Comparison of ENCODE assay signal across 8 cellular contexts in the genomic region with DNA sequence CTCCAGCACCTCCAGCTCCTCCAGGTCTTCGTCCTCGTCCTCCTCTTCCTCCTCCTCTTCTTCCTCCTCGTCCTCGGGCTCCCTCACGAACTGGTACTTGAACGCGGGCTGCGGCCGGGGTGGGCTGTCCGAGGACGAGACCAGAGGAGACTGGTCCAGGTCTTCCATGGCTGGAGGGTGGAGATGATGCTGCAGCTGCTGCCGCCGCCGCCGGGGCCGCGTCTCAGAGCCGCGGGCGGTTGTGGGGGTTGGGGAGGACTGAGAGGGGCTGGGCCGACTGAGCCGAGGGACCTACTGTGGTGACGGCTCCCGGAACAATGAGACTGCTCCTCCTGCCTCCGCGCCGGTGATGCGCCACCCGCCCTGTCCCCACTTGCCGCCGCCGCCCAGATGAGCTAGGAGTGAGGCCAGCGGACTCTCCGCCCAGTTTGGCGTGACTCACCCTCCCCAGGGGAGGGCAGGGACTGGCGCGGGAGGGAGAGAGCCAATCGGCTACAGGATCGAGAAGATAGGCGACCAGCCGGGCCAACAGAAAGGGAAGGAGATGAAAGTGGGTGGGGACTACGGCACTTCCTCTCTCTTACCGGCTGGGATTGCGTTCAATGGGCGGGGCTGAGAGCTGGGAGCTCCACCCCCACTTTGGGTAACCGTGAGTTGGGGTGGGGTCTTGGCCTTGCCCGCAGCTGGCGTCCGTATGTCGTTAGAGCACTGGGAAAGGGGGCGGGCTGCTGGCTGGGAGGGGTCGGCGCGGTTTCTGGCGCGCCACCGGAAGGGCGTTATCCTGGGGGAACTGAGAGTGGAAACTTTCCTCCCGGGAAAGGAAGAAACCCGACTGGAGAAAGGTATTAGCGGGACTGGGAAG. TPM values are rescaled to one million over a fixed set of nuclear protein-coding genes. Genes with fewer than 3 reads are reported as not detected.
A peak's percentile ranks its signal among the peaks of the same experiment; 100 is the strongest.
DNase-seq lines count a peak whose midpoint lies in the region; ATAC-seq and TF ChIP-seq lines count a peak whose summit lies in the region.

A gene with protein sequence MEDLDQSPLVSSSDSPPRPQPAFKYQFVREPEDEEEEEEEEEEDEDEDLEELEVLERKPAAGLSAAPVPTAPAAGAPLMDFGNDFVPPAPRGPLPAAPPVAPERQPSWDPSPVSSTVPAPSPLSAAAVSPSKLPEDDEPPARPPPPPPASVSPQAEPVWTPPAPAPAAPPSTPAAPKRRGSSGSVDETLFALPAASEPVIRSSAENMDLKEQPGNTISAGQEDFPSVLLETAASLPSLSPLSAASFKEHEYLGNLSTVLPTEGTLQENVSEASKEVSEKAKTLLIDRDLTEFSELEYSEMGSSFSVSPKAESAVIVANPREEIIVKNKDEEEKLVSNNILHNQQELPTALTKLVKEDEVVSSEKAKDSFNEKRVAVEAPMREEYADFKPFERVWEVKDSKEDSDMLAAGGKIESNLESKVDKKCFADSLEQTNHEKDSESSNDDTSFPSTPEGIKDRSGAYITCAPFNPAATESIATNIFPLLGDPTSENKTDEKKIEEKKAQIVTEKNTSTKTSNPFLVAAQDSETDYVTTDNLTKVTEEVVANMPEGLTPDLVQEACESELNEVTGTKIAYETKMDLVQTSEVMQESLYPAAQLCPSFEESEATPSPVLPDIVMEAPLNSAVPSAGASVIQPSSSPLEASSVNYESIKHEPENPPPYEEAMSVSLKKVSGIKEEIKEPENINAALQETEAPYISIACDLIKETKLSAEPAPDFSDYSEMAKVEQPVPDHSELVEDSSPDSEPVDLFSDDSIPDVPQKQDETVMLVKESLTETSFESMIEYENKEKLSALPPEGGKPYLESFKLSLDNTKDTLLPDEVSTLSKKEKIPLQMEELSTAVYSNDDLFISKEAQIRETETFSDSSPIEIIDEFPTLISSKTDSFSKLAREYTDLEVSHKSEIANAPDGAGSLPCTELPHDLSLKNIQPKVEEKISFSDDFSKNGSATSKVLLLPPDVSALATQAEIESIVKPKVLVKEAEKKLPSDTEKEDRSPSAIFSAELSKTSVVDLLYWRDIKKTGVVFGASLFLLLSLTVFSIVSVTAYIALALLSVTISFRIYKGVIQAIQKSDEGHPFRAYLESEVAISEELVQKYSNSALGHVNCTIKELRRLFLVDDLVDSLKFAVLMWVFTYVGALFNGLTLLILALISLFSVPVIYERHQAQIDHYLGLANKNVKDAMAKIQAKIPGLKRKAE (minus strand): TSS at position 319 of the 862 bp plus-strand sequence. CDS start 151 bp downstream, at position 168.

- H3K36me3 ChIP-seq in WERI-Rb-1 (peaks cover 22% of the 10 kb centered on the region), mammary epithelial cell (ENCODE audit: insufficient read depth, low read length) (no peaks in the 10 kb centered on the region), iPS-20b (ENCODE audit: insufficient read depth, low read depth, low read length) (peaks cover 7% of the 10 kb centered on the region; the same call in 1 of the 2 replicates)

- H3K27ac ChIP-seq in WERI-Rb-1 (peak within 1 kb of the TSS; percentile 96), mammary epithelial cell (ENCODE audit: insufficient read depth, low read depth, low read length) (peak within 1 kb of the TSS; percentile 99), iPS-20b (ENCODE audit: low read length) (peak within 1 kb of the TSS; percentile 64), skin epidermis (peak within 1 kb of the TSS; percentile 95 to 100 (median 98))

- H3K9ac ChIP-seq in mammary epithelial cell (ENCODE audit: insufficient read depth, low read length): peak within 1 kb of the TSS; percentile 99
- H3K9ac ChIP-seq in iPS-20b (ENCODE audit: low read depth, low read length): peak within 1 kb of the TSS; percentile 98

- no peaks in the 10 kb centered on the region for H3K27me3 ChIP-seq in WERI-Rb-1 (ENCODE audit: insufficient read depth, low read depth, severe bottlenecking)
- H3K27me3 ChIP-seq in mammary epithelial cell (ENCODE audit: insufficient read depth, low read length): no peaks in the 10 kb centered on the region
- H3K27me3 ChIP-seq in iPS-20b (ENCODE audit: insufficient read depth, low read length): no peaks in the 10 kb centered on the region

- H3K4me2 ChIP-seq in mammary epithelial cell (ENCODE audit: insufficient read depth, low read depth, low read length): peak within 1 kb of the TSS; percentile 81

- H3K79me2 ChIP-seq in mammary epithelial cell (ENCODE audit: insufficient read depth, low read length): peaks cover 60% of the 10 kb centered on the region

- peak within 1 kb of the TSS; percentile 42 for H2AFZ ChIP-seq in mammary epithelial cell (ENCODE audit: low read depth, low read length)

- peak within 1 kb of the TSS; percentile 92 for H3K4me3 ChIP-seq in AG04449 (ENCODE audit: low read depth, low read length)
- H3K4me3 ChIP-seq in WERI-Rb-1 (ENCODE audit: low read depth, low read length): peak within 1 kb of the TSS; percentile 84
- peak within 1 kb of the TSS; percentile 76 to 100 (median 98) for H3K4me3 ChIP-seq in mammary epithelial cell (replicated peaks in 1 of 3; ENCODE audit: insufficient read depth in 1 of 3, low read depth in 2 of 3, low read length in 3 of 3)
- H3K4me3 ChIP-seq in iPS-20b (ENCODE audit: low read length): peak within 1 kb of the TSS; percentile 92
- H3K4me3 ChIP-seq in skin epidermis: peak within 1 kb of the TSS; percentile 69 to 99 (median 98)

- ATAC-seq in GM18873 (IDR thresholded peaks at IDR 0.05; ENCODE audit: low FRiP score, unreplicated experiment) (peak; percentile 82), HG03139 (IDR thresholded peaks at IDR 0.05; ENCODE audit: unreplicated experiment) (peak; percentile 78)

- H4K20me1 ChIP-seq in mammary epithelial cell (ENCODE audit: insufficient read depth, low read length): peaks cover 17% of the 10 kb centered on the region

- POLR2A ChIA-PET in AG04449 (lab: Yijun Ruan, JAX): interaction anchor here (0.6 to 4.7 kb wide), 26 partner anchors 10 to 206 kb away, joined by 3 to 84 read pairs (median 5); no protein-coding TSS in a partner anchor

- CTCF ChIA-PET in AG04449 (lab: Yijun Ruan, JAX): interaction anchor here (0.9 to 4.6 kb wide), 19 partner anchors 10 to 170 kb away, joined by 3 to 115 read pairs (median 5); no protein-coding TSS in a partner anchor
- CTCF ChIA-PET in mammary epithelial cell (lab: Charles Lee; ENCODE audit: low non-redundant PET): interaction anchor here (0.6 to 1.0 kb wide), 5 partner anchors 25 to 151 kb away, joined by 3 to 6 read pairs (median 5); no protein-coding TSS in a partner anchor

- TSS peak; percentile 34 for BruUV-seq in mammary epithelial cell (replicated peaks; lab: Mats Ljungman, UMichigan)

- H3K4me1 ChIP-seq in mammary epithelial cell (ENCODE audit: insufficient read depth, low read length) (peaks cover 10% of the 10 kb centered on the region), iPS-20b (ENCODE audit: insufficient read depth, low read length) (peaks cover 28% of the 10 kb centered on the region)

- in situ Hi-C loops in mammary epithelial cell (cut with MboI; ENCODE audit: low sequenced_read_pairs in 2 of 2): no loop called here

- H3K9me3 ChIP-seq in WERI-Rb-1 (ENCODE audit: severe bottlenecking) (no peaks in the 10 kb centered on the region), mammary epithelial cell (replicated peaks; ENCODE audit: insufficient read depth, low read length) (no peaks in the 10 kb centered on the region), iPS-20b (ENCODE audit: insufficient read depth, low read depth, low read length) (no peaks in the 10 kb centered on the region)

- dilution Hi-C loops in mammary epithelial cell (cut with HindIII; ENCODE audit: low sequenced_read_pairs): no loop called here

- TF ChIP-seq CTCF in AG04449 (IDR thresholded peaks at IDR 0.05; ENCODE audit: insufficient read depth, low read length, missing control alignments) (peak; percentile 25), WERI-Rb-1 (IDR thresholded peaks at IDR 0.05; ENCODE audit: low read depth, low read length) (no peak), mammary epithelial cell (conservative IDR thresholded peaks at IDR 0.05 in 1 of 2, IDR thresholded peaks at IDR 0.05 in 1 of 2; ENCODE audit: extremely low read depth in 1 of 2, insufficient read depth in 1 of 2, low read depth in 1 of 2, low read length in 2 of 2) (peak in 1 of 2 donors; percentile 9)

- DNase-seq in AG04449 (ENCODE audit: low read depth, low spot score) (peak; percentile 95), NCI-H2227 (lab: John Stamatoyannopoulos, UW; ENCODE audit: unreplicated experiment) (peak; percentile 99), WERI-Rb-1 (peak; percentile 100), mammary epithelial cell (peak; percentile 99)

- intact Hi-C loops in mammary epithelial cell (cut with micrococcal nuclease): loop anchor here (1.0 to 2.0 kb wide), 4 partner anchors 35 to 368 kb away; a partner anchor contains a TSS

- 4% methylated on average over 20 of the region's 61 CpGs for WGBS in mammary epithelial cell (ENCODE audit: low coverage, missing lambda C conversion rate)

RNA-seq across cellular contexts. Expression of the gene that starts here (rescaled TPM):
- total RNA-seq in mammary epithelial cell: 100 to 1,000 TPM; 222 to 401 TPM
- polyA plus RNA-seq in mammary epithelial cell: 278 TPM
- 718 TPM for polyA minus RNA-seq in mammary epithelial cell

Comparison
In these comparisons a context has a peak if more than half of its experiments do, and no peak if none do; other contexts are left out.
1. Peak in every context shown above with its lines: DNase-seq, ATAC-seq, H3K4me3 ChIP-seq and H3K27ac ChIP-seq.